Comparison of ENCODE assay signal across 18 cellular contexts in genomic region chr9:69573666-69574456, GRCh38.
DNase-seq lines count a peak whose midpoint lies in the region; ATAC-seq and TF ChIP-seq lines count a peak whose summit lies in the region.
"Had no signal": no experiment of that assay in that cellular context is flagged by ENCODE, and none has a peak within 500 bp of the region (broad histone marks: within the 10 kb centered on the region; RNA-seq: fewer than 3 reads in every experiment).

No MANE protein-coding gene starts in this region.

- no peaks in the 10 kb centered on the region for H3K27me3 Mint-ChIP-seq in chondrocyte (ENCODE audit: low read depth)
- H3K27me3 Mint-ChIP-seq: activated CD4-positive, alpha-beta memory T cell treated with anti-CD3 and anti-CD28 coated beads for 36 hours had no signal

- H3K4me3 Mint-ChIP-seq in chondrocyte (ENCODE audit: unreplicated experiment), result no peak overlapping the region
- H3K4me3 Mint-ChIP-seq: activated CD4-positive, alpha-beta memory T cell treated with anti-CD3 and anti-CD28 coated beads for 36 hours; activated T-helper 17 cell treated with anti-CD3 and anti-CD28 coated beads, Interleukin-2, amount 50 U/mL, for 72 hours; CD4-positive, alpha-beta T cell had no signal

- H3K27me3 ChIP-seq in right lobe of liver (no peaks in the 10 kb centered on the region), upper lobe of left lung (no peaks in the 10 kb centered on the region), ovary (no peaks in the 10 kb centered on the region)
- H3K27me3 ChIP-seq: gastrocnemius medialis had no signal

- peak overlapping the region in 1 of 3 donors; percentile 33 for H3K27ac ChIP-seq in right lobe of liver
- no peak overlapping the region for H3K27ac ChIP-seq in upper lobe of left lung
- no peak overlapping the region for H3K27ac ChIP-seq in ovary
- H3K27ac ChIP-seq: gastrocnemius medialis had no signal

- DNase-seq in AG20443 (ENCODE audit: low spot score) (peak; percentile 37), chondrocyte (ENCODE audit: low spot score) (no peak), right lobe of liver (no peak), upper lobe of left lung (no peak), ovary (no peak)
- no peak for DNase-seq in activated naive CD4-positive, alpha-beta T cell treated with anti-CD3 and anti-CD28 coated beads, Interleukin-2, amount 50 U/mL, for 72 hours (ENCODE audit: low spot score in 2 of 2)
- DNase-seq: activated CD4-positive, alpha-beta memory T cell treated with anti-CD3 and anti-CD28 coated beads for 36 hours; anterior cingulate cortex; CD4-positive, alpha-beta T cell; gastrocnemius medialis; NCI-H1092 treated with DMSO at 0.1 percent for 48 hours; NCI-H526; Right ventricle myocardium superior; stimulated activated naive CD4-positive, alpha-beta T cell had no signal

- TF ChIP-seq POLR2A in right lobe of liver (IDR thresholded peaks at IDR 0.05) (no peak), upper lobe of left lung (IDR thresholded peaks at IDR 0.05) (no peak), ovary (IDR thresholded peaks at IDR 0.05) (no peak)

- H3K9me3 Mint-ChIP-seq in chondrocyte (ENCODE audit: low read depth), result no peaks in the 10 kb centered on the region
- no peaks in the 10 kb centered on the region for H3K9me3 Mint-ChIP-seq in activated naive CD4-positive, alpha-beta T cell treated with anti-CD3 and anti-CD28 coated beads, Interleukin-2, amount 50 U/mL, for 72 hours
- H3K9me3 Mint-ChIP-seq: activated CD4-positive, alpha-beta memory T cell treated with anti-CD3 and anti-CD28 coated beads for 36 hours; activated T-helper 17 cell treated with anti-CD3 and anti-CD28 coated beads, Interleukin-2, amount 50 U/mL, for 72 hours; CD4-positive, alpha-beta T cell had no signal

- peaks cover 0 to 17% (median 1%) of the 10 kb centered on the region in 4 donors for H3K4me1 ChIP-seq in right lobe of liver
- no peaks in the 10 kb centered on the region for H3K4me1 ChIP-seq in upper lobe of left lung
- peaks cover 4% of the 10 kb centered on the region for H3K4me1 ChIP-seq in ovary (ENCODE audit: insufficient read depth)

- 43% methylated on average over 7 of the region's 8 CpGs for WGBS in right lobe of liver (ENCODE audit: insufficient coverage, low coverage, low lambda C conversion rate, missing lambda C conversion rate)
- WGBS in upper lobe of left lung, 2 donors, result 73 to 83% methylated on average over 8 of the region's 8 CpGs
- WGBS in ovary, 3 donors, result 68 to 76% (median 71%) methylated on average over 8 of the region's 8 CpGs

- peaks cover 40% of the 10 kb centered on the region for H3K4me1 Mint-ChIP-seq in chondrocyte (ENCODE audit: low read depth)
- H3K4me1 Mint-ChIP-seq: activated T-helper 17 cell treated with anti-CD3 and anti-CD28 coated beads, Interleukin-2, amount 50 U/mL, for 72 hours had no signal

- H3K36me3 Mint-ChIP-seq in chondrocyte (ENCODE audit: low read depth), result no peaks in the 10 kb centered on the region
- H3K36me3 Mint-ChIP-seq in activated naive CD4-positive, alpha-beta T cell treated with anti-CD3 and anti-CD28 coated beads, Interleukin-2, amount 50 U/mL, for 72 hours, result no peaks in the 10 kb centered on the region
- H3K36me3 Mint-ChIP-seq: activated CD4-positive, alpha-beta memory T cell treated with anti-CD3 and anti-CD28 coated beads for 36 hours had no signal

- no peaks in the 10 kb centered on the region for H3K9me3 ChIP-seq in right lobe of liver
- H3K9me3 ChIP-seq in upper lobe of left lung, result no peaks in the 10 kb centered on the region
- no peaks in the 10 kb centered on the region for H3K9me3 ChIP-seq in ovary
- H3K9me3 ChIP-seq: gastrocnemius medialis had no signal

- peak; percentile 72 to 92 (median 88) for ATAC-seq in right lobe of liver
- ATAC-seq in activated naive CD4-positive, alpha-beta T cell treated with anti-CD3 and anti-CD28 coated beads, Interleukin-2, amount 50 U/mL, for 72 hours, result no peak
- no peak for ATAC-seq in GM19397 (IDR thresholded peaks at IDR 0.05; ENCODE audit: unreplicated experiment)
- no peak for ATAC-seq in upper lobe of left lung (ENCODE audit: low FRiP score in 2 of 2)
- ATAC-seq: activated T-helper 17 cell treated with anti-CD3 and anti-CD28 coated beads, Interleukin-2, amount 50 U/mL, for 72 hours; gastrocnemius medialis; sciatic nerve had no signal

- peak overlapping the region; percentile 12 for H3K27ac Mint-ChIP-seq in chondrocyte (ENCODE audit: unreplicated experiment)
- no peak overlapping the region for H3K27ac Mint-ChIP-seq in activated naive CD4-positive, alpha-beta T cell treated with anti-CD3 and anti-CD28 coated beads, Interleukin-2, amount 50 U/mL, for 72 hours
- H3K27ac Mint-ChIP-seq: activated CD4-positive, alpha-beta memory T cell treated with anti-CD3 and anti-CD28 coated beads for 36 hours; activated T-helper 17 cell treated with anti-CD3 and anti-CD28 coated beads, Interleukin-2, amount 50 U/mL, for 72 hours; CD4-positive, alpha-beta T cell had no signal

- intact Hi-C loops in right lobe of liver (cut with DNase I) (no loop called here), ovary (cut with DNase I) (no loop called here)

- TF ChIP-seq RAD21 in Ishikawa (IDR thresholded peaks at IDR 0.05; ENCODE audit: low read depth), result no peak

- TF ChIP-seq CTCF in chondrocyte (IDR thresholded peaks at IDR 0.05) (no peak), right lobe of liver (IDR thresholded peaks at IDR 0.05) (no peak), upper lobe of left lung (IDR thresholded peaks at IDR 0.05) (no peak), ovary (IDR thresholded peaks at IDR 0.05) (no peak)

- peak; percentile 28; the same call in 1 of the 2 replicates for TF ChIP-seq EP300 in Ishikawa (IDR thresholded peaks at IDR 0.05; ENCODE audit: borderline replicate concordance)
- TF ChIP-seq EP300 in upper lobe of left lung (IDR thresholded peaks at IDR 0.05), result no peak
- no peak for TF ChIP-seq EP300 in ovary (IDR thresholded peaks at IDR 0.05)

- H3K36me3 ChIP-seq in right lobe of liver (no peaks in the 10 kb centered on the region), upper lobe of left lung (no peaks in the 10 kb centered on the region), ovary (no peaks in the 10 kb centered on the region)
- H3K36me3 ChIP-seq: gastrocnemius medialis had no signal

- H3K4me3 ChIP-seq in right lobe of liver, result no peak overlapping the region
- no peak overlapping the region for H3K4me3 ChIP-seq in upper lobe of left lung
- no peak overlapping the region for H3K4me3 ChIP-seq in ovary
- H3K4me3 ChIP-seq: gastrocnemius medialis had no signal

TF ChIP-seq in Ishikawa, 13 proteins besides CTCF, POLR2A, EP300 and RAD21:
- peak; percentile 49 for TF ChIP-seq NFIC (IDR thresholded peaks at IDR 0.05)
- TF ChIP-seq, protein P1, sequence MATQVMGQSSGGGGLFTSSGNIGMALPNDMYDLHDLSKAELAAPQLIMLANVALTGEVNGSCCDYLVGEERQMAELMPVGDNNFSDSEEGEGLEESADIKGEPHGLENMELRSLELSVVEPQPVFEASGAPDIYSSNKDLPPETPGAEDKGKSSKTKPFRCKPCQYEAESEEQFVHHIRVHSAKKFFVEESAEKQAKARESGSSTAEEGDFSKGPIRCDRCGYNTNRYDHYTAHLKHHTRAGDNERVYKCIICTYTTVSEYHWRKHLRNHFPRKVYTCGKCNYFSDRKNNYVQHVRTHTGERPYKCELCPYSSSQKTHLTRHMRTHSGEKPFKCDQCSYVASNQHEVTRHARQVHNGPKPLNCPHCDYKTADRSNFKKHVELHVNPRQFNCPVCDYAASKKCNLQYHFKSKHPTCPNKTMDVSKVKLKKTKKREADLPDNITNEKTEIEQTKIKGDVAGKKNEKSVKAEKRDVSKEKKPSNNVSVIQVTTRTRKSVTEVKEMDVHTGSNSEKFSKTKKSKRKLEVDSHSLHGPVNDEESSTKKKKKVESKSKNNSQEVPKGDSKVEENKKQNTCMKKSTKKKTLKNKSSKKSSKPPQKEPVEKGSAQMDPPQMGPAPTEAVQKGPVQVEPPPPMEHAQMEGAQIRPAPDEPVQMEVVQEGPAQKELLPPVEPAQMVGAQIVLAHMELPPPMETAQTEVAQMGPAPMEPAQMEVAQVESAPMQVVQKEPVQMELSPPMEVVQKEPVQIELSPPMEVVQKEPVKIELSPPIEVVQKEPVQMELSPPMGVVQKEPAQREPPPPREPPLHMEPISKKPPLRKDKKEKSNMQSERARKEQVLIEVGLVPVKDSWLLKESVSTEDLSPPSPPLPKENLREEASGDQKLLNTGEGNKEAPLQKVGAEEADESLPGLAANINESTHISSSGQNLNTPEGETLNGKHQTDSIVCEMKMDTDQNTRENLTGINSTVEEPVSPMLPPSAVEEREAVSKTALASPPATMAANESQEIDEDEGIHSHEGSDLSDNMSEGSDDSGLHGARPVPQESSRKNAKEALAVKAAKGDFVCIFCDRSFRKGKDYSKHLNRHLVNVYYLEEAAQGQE (IDR thresholded peaks at IDR 0.05; ENCODE audit: low read depth), result no peak

Comparison
In these comparisons a context has a peak if more than half of its experiments do, and no peak if none do; other contexts are left out.
1. ATAC-seq: peak in right lobe of liver (4 of 4); none in activated naive CD4-positive, alpha-beta T cell treated with anti-CD3 and anti-CD28 coated beads, Interleukin-2, amount 50 U/mL, for 72 hours (0 of 2), GM19397 (single experiment) and upper lobe of left lung (0 of 2).